In genomic region chr2:127081826-127082633, GRCh38 we compare ENCODE assay signal across 1 cellular context.
TF ChIP-seq lines count a peak whose summit lies in the region.

No MANE protein-coding gene starts in this region.

TF ChIP-seq in K562, 482 proteins besides CTCF, POLR2A, EP300 and RAD21:
- TF ChIP-seq NFE2 (IDR thresholded peaks at IDR 0.05; ENCODE audit: low read depth) (no peak), PKNOX1 (IDR thresholded peaks at IDR 0.05) (peak; percentile 87), POLR2B (IDR thresholded peaks at IDR 0.05; ENCODE audit: low read depth, partially characterized antibody) (no peak), KLF1 (tag; IDR thresholded peaks at IDR 0.05) (no peak), SIN3A (IDR thresholded peaks at IDR 0.05; ENCODE audit: borderline replicate concordance in 2 of 2, control insufficient read depth in 1 of 2, low read depth in 2 of 2, low read length in 2 of 2) (no peak), U2AF1 (optimal IDR thresholded peaks at IDR 0.05; ENCODE audit: low read depth, low read length) (no peak), HEY1 (CRISPR knock-in tag; IDR thresholded peaks at IDR 0.05; ENCODE audit: borderline replicate concordance) (no peak), EGR1 (conservative IDR thresholded peaks at IDR 0.05) (peak; percentile 30), ESRRB (CRISPR knock-in tag; IDR thresholded peaks at IDR 0.05; ENCODE audit: borderline replicate concordance) (no peak), PTBP1 (IDR thresholded peaks at IDR 0.05; ENCODE audit: low read depth, low read length) (no peak), ZNF785 (CRISPR knock-in tag; IDR thresholded peaks at IDR 0.05) (no peak)
